ENCODE assay signal across 8 cellular contexts in genomic region chr22:18023509-18024275, GRCh38. TPM values are rescaled to one million over a fixed set of nuclear protein-coding genes. Genes with fewer than 3 reads are reported as not detected.
DNase-seq lines count a peak whose midpoint lies in the region; ATAC-seq and TF ChIP-seq lines count a peak whose summit lies in the region.

No MANE protein-coding gene starts in this region.

- H3K4me1 Mint-ChIP-seq in T-helper 1 cell treated with Interleukin-12 subunit alpha and Interleukin-12 subunit beta and Interleukin-4 antibody, amounts not matched to agents 30 μg/mL and 1 μg/mL, for 36 hours (ENCODE audit: low read depth) = peaks cover 8% of the 10 kb centered on the region
- H3K4me1 Mint-ChIP-seq in central memory CD8-positive, alpha-beta T cell = peaks cover 14% of the 10 kb centered on the region
- H3K4me1 Mint-ChIP-seq in immature natural killer cell = peaks cover 15% of the 10 kb centered on the region in 2 donors

- no peak overlapping the region for H3K27ac Mint-ChIP-seq in T-helper 1 cell treated with Interleukin-12 subunit alpha and Interleukin-12 subunit beta and Interleukin-4 antibody, amounts not matched to agents 30 μg/mL and 1 μg/mL, for 36 hours
- no peak overlapping the region for H3K27ac Mint-ChIP-seq in central memory CD8-positive, alpha-beta T cell (ENCODE audit: low read depth)
- no peak overlapping the region for H3K27ac Mint-ChIP-seq in immature natural killer cell

- no peaks in the 10 kb centered on the region for H3K4me1 ChIP-seq in ES-I3 (ENCODE audit: insufficient read depth, low read length)
- H3K4me1 ChIP-seq in sigmoid colon = peaks cover 2 to 42% (median 26%) of the 10 kb centered on the region in 4 donors

- peak; percentile 30 to 76 for TF ChIP-seq POLR2A in sigmoid colon (IDR thresholded peaks at IDR 0.05)

- H3K27me3 ChIP-seq in sigmoid colon = no peaks in the 10 kb centered on the region

- intact Hi-C loops in sigmoid colon (cut with DNase I) = loop anchor here (1.0 to 5.0 kb wide), 5 partner anchors 21 to 193 kb away; no protein-coding TSS in a partner anchor

- H3K27ac ChIP-seq in sigmoid colon = peak overlapping the region; percentile 87 to 95 (median 90)

- TF ChIP-seq CTCF in LNCAP (IDR thresholded peaks at IDR 0.05) (peak; percentile 8; the same call in 1 of the 2 replicates), sigmoid colon (IDR thresholded peaks at IDR 0.05) (no peak)

- no peaks in the 10 kb centered on the region for H3K36me3 ChIP-seq in ES-I3 (ENCODE audit: insufficient read depth, low read length)
- no peaks in the 10 kb centered on the region for H3K36me3 ChIP-seq in sigmoid colon

- H3K27me3 Mint-ChIP-seq in T-helper 1 cell treated with Interleukin-12 subunit alpha and Interleukin-12 subunit beta and Interleukin-4 antibody, amounts not matched to agents 30 μg/mL and 1 μg/mL, for 36 hours (ENCODE audit: low read depth) = peaks cover 67% of the 10 kb centered on the region
- H3K27me3 Mint-ChIP-seq in central memory CD8-positive, alpha-beta T cell = peaks cover 43% of the 10 kb centered on the region
- peaks cover 0 to 18% (median 8%) of the 10 kb centered on the region in 3 donors for H3K27me3 Mint-ChIP-seq in immature natural killer cell (ENCODE audit: low read depth in 3 of 3)

- DNase-seq in central memory CD8-positive, alpha-beta T cell (ENCODE audit: low spot score in 2 of 2) = no peak
- DNase-seq in immature natural killer cell (peak in 1 of 3 donors; percentile 10), sigmoid colon (peak; percentile 93)
- no peak for DNase-seq in effector CD8-positive, alpha-beta T cell (lab: John Stamatoyannopoulos, UW)

- H3K4me3 Mint-ChIP-seq in T-helper 1 cell treated with Interleukin-12 subunit alpha and Interleukin-12 subunit beta and Interleukin-4 antibody, amounts not matched to agents 30 μg/mL and 1 μg/mL, for 36 hours = peak overlapping the region; percentile 88
- H3K4me3 Mint-ChIP-seq in central memory CD8-positive, alpha-beta T cell = peak overlapping the region; percentile 83
- H3K4me3 Mint-ChIP-seq in immature natural killer cell = peak overlapping the region; percentile 80 to 93 (median 86)

- H3K9me3 ChIP-seq in ES-I3 (ENCODE audit: control insufficient read depth, insufficient read depth, low read length) = no peaks in the 10 kb centered on the region
- no peaks in the 10 kb centered on the region for H3K9me3 ChIP-seq in sigmoid colon

- no peaks in the 10 kb centered on the region for H3K9me3 Mint-ChIP-seq in T-helper 1 cell treated with Interleukin-12 subunit alpha and Interleukin-12 subunit beta and Interleukin-4 antibody, amounts not matched to agents 30 μg/mL and 1 μg/mL, for 36 hours
- no peaks in the 10 kb centered on the region for H3K9me3 Mint-ChIP-seq in central memory CD8-positive, alpha-beta T cell
- H3K9me3 Mint-ChIP-seq in immature natural killer cell = no peaks in the 10 kb centered on the region

- WGBS in sigmoid colon, 2 donors = 0 to 1% methylated on average over 47 of the region's 47 CpGs

- no peak for TF ChIP-seq EP300 in sigmoid colon (IDR thresholded peaks at IDR 0.05)

- H3K36me3 Mint-ChIP-seq in T-helper 1 cell treated with Interleukin-12 subunit alpha and Interleukin-12 subunit beta and Interleukin-4 antibody, amounts not matched to agents 30 μg/mL and 1 μg/mL, for 36 hours (ENCODE audit: low read depth) = no peaks in the 10 kb centered on the region
- H3K36me3 Mint-ChIP-seq in central memory CD8-positive, alpha-beta T cell (ENCODE audit: insufficient read depth) = peaks cover 3% of the 10 kb centered on the region
- H3K36me3 Mint-ChIP-seq in immature natural killer cell = no peaks in the 10 kb centered on the region

- H3K4me3 ChIP-seq in sigmoid colon = peak overlapping the region; percentile 51 to 78 (median 76)

- peak overlapping the region; percentile 69 for H3K9ac ChIP-seq in ES-I3 (ENCODE audit: low read depth, low read length)

- ATAC-seq in central memory CD8-positive, alpha-beta T cell (replicated peaks; ENCODE audit: extremely low read depth, poor library complexity, severe bottlenecking) = peak; percentile 50
- ATAC-seq in GM19467 (IDR thresholded peaks at IDR 0.05; ENCODE audit: unreplicated experiment) = no peak

RNA-seq across cellular contexts. Expression of gene MICAL3, which starts 0.7 kb away (rescaled TPM):
- 1 to 10 TPM in 2 of 3 donors, not detected in 1; 1.1 to 2.3 TPM for polyA plus RNA-seq in immature natural killer cell
- 10 to 100 TPM; 26.3 to 94.2 (median 45.0) TPM for total RNA-seq in sigmoid colon
- 10 to 100 TPM in 2 of 3 donors, 1 to 10 TPM in 1; 9.6 to 36.3 (median 16.9) TPM for polyA plus RNA-seq in sigmoid colon

RNA-seq across cellular contexts. Expression of gene PEX26, which starts 54.1 kb away (rescaled TPM):
- polyA plus RNA-seq in immature natural killer cell = 1 to 10 TPM in 2 of 3 donors, under 1 TPM in 1; 0.27 to 6.4 (median 5.1) TPM
- total RNA-seq in sigmoid colon = 10 to 100 TPM; 13.3 to 21.3 (median 17.7) TPM
- 100 to 1,000 TPM in 1 of 3 donors, 10 to 100 TPM in 2; 45.0 to 124 (median 85.1) TPM for polyA plus RNA-seq in sigmoid colon

Comparison
In these comparisons a context has a peak if more than half of its experiments do, and no peak if none do; other contexts are left out.
1. RNA of gene PEX26, which starts 54.1 kb away (polyA plus RNA-seq): 45.0 to 124 TPM in sigmoid colon; 0.27 to 6.4 TPM in immature natural killer cell; every median in the first group is over 4 times any median in the second.
2. Peak in every context shown above with its lines, with median percentiles within 50 percentile points of each other: H3K4me3 Mint-ChIP-seq.